ENCODE assay signal across 1 cellular context in genomic region chr7:130927062-130927461, GRCh38.
TF ChIP-seq lines count a peak whose summit lies in the region.

No MANE protein-coding gene starts in this region.

TF ChIP-seq in GM23338, 12 proteins besides CTCF, POLR2A, EP300 and RAD21:
- TF ChIP-seq, protein P1, sequence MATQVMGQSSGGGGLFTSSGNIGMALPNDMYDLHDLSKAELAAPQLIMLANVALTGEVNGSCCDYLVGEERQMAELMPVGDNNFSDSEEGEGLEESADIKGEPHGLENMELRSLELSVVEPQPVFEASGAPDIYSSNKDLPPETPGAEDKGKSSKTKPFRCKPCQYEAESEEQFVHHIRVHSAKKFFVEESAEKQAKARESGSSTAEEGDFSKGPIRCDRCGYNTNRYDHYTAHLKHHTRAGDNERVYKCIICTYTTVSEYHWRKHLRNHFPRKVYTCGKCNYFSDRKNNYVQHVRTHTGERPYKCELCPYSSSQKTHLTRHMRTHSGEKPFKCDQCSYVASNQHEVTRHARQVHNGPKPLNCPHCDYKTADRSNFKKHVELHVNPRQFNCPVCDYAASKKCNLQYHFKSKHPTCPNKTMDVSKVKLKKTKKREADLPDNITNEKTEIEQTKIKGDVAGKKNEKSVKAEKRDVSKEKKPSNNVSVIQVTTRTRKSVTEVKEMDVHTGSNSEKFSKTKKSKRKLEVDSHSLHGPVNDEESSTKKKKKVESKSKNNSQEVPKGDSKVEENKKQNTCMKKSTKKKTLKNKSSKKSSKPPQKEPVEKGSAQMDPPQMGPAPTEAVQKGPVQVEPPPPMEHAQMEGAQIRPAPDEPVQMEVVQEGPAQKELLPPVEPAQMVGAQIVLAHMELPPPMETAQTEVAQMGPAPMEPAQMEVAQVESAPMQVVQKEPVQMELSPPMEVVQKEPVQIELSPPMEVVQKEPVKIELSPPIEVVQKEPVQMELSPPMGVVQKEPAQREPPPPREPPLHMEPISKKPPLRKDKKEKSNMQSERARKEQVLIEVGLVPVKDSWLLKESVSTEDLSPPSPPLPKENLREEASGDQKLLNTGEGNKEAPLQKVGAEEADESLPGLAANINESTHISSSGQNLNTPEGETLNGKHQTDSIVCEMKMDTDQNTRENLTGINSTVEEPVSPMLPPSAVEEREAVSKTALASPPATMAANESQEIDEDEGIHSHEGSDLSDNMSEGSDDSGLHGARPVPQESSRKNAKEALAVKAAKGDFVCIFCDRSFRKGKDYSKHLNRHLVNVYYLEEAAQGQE (IDR thresholded peaks at IDR 0.05; ENCODE audit: unreplicated experiment), result no peak
- TF ChIP-seq ZNF331 (CRISPR knock-in tag; IDR thresholded peaks at IDR 0.05; ENCODE audit: low read depth) (no peak), EZH2 (IDR thresholded peaks at IDR 0.05; ENCODE audit: low read depth, unreplicated experiment) (no peak), ZNF114 (CRISPR knock-in tag; IDR thresholded peaks at IDR 0.05) (no peak), ETS1 (IDR thresholded peaks at IDR 0.05) (no peak), ZNF462 (CRISPR knock-in tag; IDR thresholded peaks at IDR 0.05) (no peak), EZH2phosphoT487 (IDR thresholded peaks at IDR 0.05; ENCODE audit: unreplicated experiment) (no peak), POLR2AphosphoS5 (IDR thresholded peaks at IDR 0.05; ENCODE audit: low read depth) (no peak), NANOG (IDR thresholded peaks at IDR 0.05; ENCODE audit: borderline replicate concordance) (no peak)
